In the genomic region with DNA sequence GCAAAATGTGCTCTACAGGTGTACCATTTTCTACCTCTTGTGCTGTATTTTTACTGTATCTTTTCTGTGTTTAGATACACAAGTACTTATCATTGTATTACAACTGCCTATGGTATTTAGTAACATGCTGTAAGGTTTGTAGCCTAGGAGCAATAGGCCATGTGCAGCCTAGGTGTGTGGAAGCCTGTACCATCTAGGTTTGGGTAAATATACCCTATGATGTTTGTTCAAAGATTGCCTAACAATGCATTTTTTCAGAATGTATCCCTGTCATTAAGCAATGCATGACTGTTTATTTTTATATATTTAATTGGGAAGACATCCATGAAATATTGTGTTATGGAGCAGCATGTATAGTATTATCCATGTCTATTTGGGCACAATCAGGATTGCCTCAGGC, we compare ENCODE assay signal across 17 cellular contexts. TPM values are rescaled to one million over a fixed set of nuclear protein-coding genes. Genes with fewer than 3 reads are reported as not detected.
A peak's percentile ranks its signal among the peaks of the same experiment; 100 is the strongest.
DNase-seq lines count a peak whose midpoint lies in the region; ATAC-seq and TF ChIP-seq lines count a peak whose summit lies in the region.
"Had no signal": no experiment of that assay in that cellular context is flagged by ENCODE, and none has a peak within 500 bp of the region (broad histone marks: within the 10 kb centered on the region; RNA-seq: fewer than 3 reads in every experiment).

No MANE protein-coding gene starts in this region.

- H3K4me1 ChIP-seq in PC-9 (replicated peaks; ENCODE audit: insufficient read depth) (peaks cover 21% of the 10 kb centered on the region), colonic mucosa (no peaks in the 10 kb centered on the region), liver (ENCODE audit: control insufficient read depth in 4 of 4, insufficient read depth in 4 of 4, low read length in 3 of 4) (peaks cover 0 to 11% (median 8%) of the 10 kb centered on the region in 4 donors), BE2C (peaks cover 3% of the 10 kb centered on the region; the same call in 1 of the 2 replicates)

- TF ChIP-seq CTCF in LNCaP clone FGC (IDR thresholded peaks at IDR 0.05; ENCODE audit: control insufficient read depth, extremely low read depth, insufficient read depth) (no peak), PC-9 (conservative IDR thresholded peaks at IDR 0.05) (no peak), colonic mucosa (IDR thresholded peaks at IDR 0.05) (no peak), liver (IDR thresholded peaks at IDR 0.05; ENCODE audit: low read depth, low read length, missing input control) (no peak), BE2C (IDR thresholded peaks at IDR 0.05; ENCODE audit: low read depth, low read length) (no peak)

- H3K9ac ChIP-seq in colonic mucosa (ENCODE audit: low read depth in 2 of 2, low read length in 2 of 2) (no peak overlapping the region), liver (ENCODE audit: low read depth in 1 of 2, low read length in 2 of 2) (no peak overlapping the region)

- BruUV-seq in PC-9 (replicated peaks; lab: Mats Ljungman, UMichigan), result no TSS peak

- H3K79me2 ChIP-seq in PC-9 (ENCODE audit: low read depth), result no peaks in the 10 kb centered on the region

- no peaks in the 10 kb centered on the region for H4K20me1 ChIP-seq in PC-9 (ENCODE audit: insufficient read depth)

- H3K27ac ChIP-seq in PC-9 (no peak overlapping the region), colonic mucosa (no peak overlapping the region), liver (ENCODE audit: low read depth in 1 of 2, low read length in 2 of 2) (no peak overlapping the region)

- 0 out of 2 replicates have a peak overlapping the region, but pooled peaks have one; percentile 27 for H3K4me2 ChIP-seq in PC-9

- DNase-seq in LNCaP clone FGC (ENCODE audit: low read depth) (peak; percentile 59), PC-9 (peak in 1 of 2 experiments; percentile 77), colonic mucosa (peak; percentile 4), NCI-H1105 treated with DMSO at 0.1 percent for 48 hours (lab: John Stamatoyannopoulos, UW) (no peak), BE2C (no peak)
- DNase-seq: ACHN; C1 segment of cervical spinal cord; Calu3; CD4-positive, alpha-beta T cell; DMS 273 treated with DMSO at 0.1 percent for 48 hours; DMS79; EL had no signal

- H3K4me3 ChIP-seq in LNCaP clone FGC (ENCODE audit: low read depth, low read length), result no peak overlapping the region
- no peak overlapping the region for H3K4me3 ChIP-seq in PC-9
- no peak overlapping the region for H3K4me3 ChIP-seq in colonic mucosa
- no peak overlapping the region for H3K4me3 ChIP-seq in liver (ENCODE audit: low read depth in 1 of 3, low read length in 3 of 3)
- H3K4me3 ChIP-seq in BE2C (ENCODE audit: low read depth, low read length), result no peak overlapping the region
- H3K4me3 ChIP-seq: HAP-1 had no signal

- H3K9me3 ChIP-seq in PC-9 (ENCODE audit: insufficient read depth, low read depth), result no peaks in the 10 kb centered on the region
- no peaks in the 10 kb centered on the region for H3K9me3 ChIP-seq in colonic mucosa
- H3K9me3 ChIP-seq in liver (ENCODE audit: control insufficient read depth in 4 of 4, low read length in 3 of 4), result no peaks in the 10 kb centered on the region
- no peaks in the 10 kb centered on the region for H3K9me3 ChIP-seq in BE2C
- H3K9me3 ChIP-seq: HAP-1 had no signal

- ATAC-seq in GM21825 (IDR thresholded peaks at IDR 0.05; ENCODE audit: unreplicated experiment), result no peak

- no peaks in the 10 kb centered on the region for H3K9me2 ChIP-seq in PC-9 (ENCODE audit: insufficient read depth)

- peak; percentile 13 to 17 for TF ChIP-seq RAD21 in liver (IDR thresholded peaks at IDR 0.05)

- no peaks in the 10 kb centered on the region for H3K36me3 ChIP-seq in PC-9 (ENCODE audit: low read depth)
- no peaks in the 10 kb centered on the region for H3K36me3 ChIP-seq in colonic mucosa
- no peaks in the 10 kb centered on the region for H3K36me3 ChIP-seq in liver (ENCODE audit: control insufficient read depth in 4 of 4, insufficient read depth in 3 of 4, low read depth in 1 of 4, low read length in 3 of 4)
- H3K36me3 ChIP-seq in BE2C, result no peaks in the 10 kb centered on the region
- H3K36me3 ChIP-seq: HAP-1 had no signal

- CTCF ChIA-PET in PC-9 (lab: Charles Lee), result interaction anchor here (1.4 kb wide), 1 partner anchor 67 kb away, joined by 3 read pairs; no protein-coding TSS in a partner anchor

- intact Hi-C loops in PC-9 (cut with micrococcal nuclease; ENCODE audit: unreplicated experiment), result no loop called here
- intact Hi-C loops in colonic mucosa (cut with DNase I), result no loop called here

- no peak overlapping the region for H2AFZ ChIP-seq in PC-9

- no peaks in the 10 kb centered on the region; the same call in 1 of the 2 replicates for H3F3A ChIP-seq in PC-9 (ENCODE audit: insufficient read depth, low read depth)

- no peaks in the 10 kb centered on the region for H3K27me3 ChIP-seq in PC-9 (ENCODE audit: insufficient read depth, low read depth)
- H3K27me3 ChIP-seq in colonic mucosa, result no peaks in the 10 kb centered on the region
- H3K27me3 ChIP-seq in liver (ENCODE audit: control insufficient read depth in 4 of 4, insufficient read depth in 4 of 4, low read length in 3 of 4), result no peaks in the 10 kb centered on the region
- no peaks in the 10 kb centered on the region for H3K27me3 ChIP-seq in BE2C

- POLR2A ChIA-PET in PC-9 (lab: Charles Lee; ENCODE audit: unreplicated experiment), result no interaction called here

TF ChIP-seq in liver, 16 proteins besides CTCF, POLR2A, EP300 and RAD21:
- TF ChIP-seq HNF4A (conservative IDR thresholded peaks at IDR 0.05), result peak; percentile 60 to 76
- no peak for TF ChIP-seq ZBTB33 (IDR thresholded peaks at IDR 0.05)
- peak; percentile 75 for TF ChIP-seq FOXA2 (IDR thresholded peaks at IDR 0.05)
- peak in 1 of 2 donors; percentile 22 for TF ChIP-seq JUND (IDR thresholded peaks at IDR 0.05)
- TF ChIP-seq TAF1 (conservative IDR thresholded peaks at IDR 0.05), result no peak
- TF ChIP-seq NR2F2 (IDR thresholded peaks at IDR 0.05), result no peak
- TF ChIP-seq SP1 (IDR thresholded peaks at IDR 0.05), result peak; percentile 26
- peak; percentile 51 for TF ChIP-seq FOXA1 (IDR thresholded peaks at IDR 0.05)
- TF ChIP-seq RXRA (IDR thresholded peaks at IDR 0.05), result peak; percentile 17 to 64
- TF ChIP-seq MAX (IDR thresholded peaks at IDR 0.05), result peak; percentile 68
- TF ChIP-seq GABPA (IDR thresholded peaks at IDR 0.05 in 1 of 2, conservative IDR thresholded peaks at IDR 0.05 in 1 of 2), result peak in 1 of 2 donors; percentile 12
- TF ChIP-seq, protein P1, sequence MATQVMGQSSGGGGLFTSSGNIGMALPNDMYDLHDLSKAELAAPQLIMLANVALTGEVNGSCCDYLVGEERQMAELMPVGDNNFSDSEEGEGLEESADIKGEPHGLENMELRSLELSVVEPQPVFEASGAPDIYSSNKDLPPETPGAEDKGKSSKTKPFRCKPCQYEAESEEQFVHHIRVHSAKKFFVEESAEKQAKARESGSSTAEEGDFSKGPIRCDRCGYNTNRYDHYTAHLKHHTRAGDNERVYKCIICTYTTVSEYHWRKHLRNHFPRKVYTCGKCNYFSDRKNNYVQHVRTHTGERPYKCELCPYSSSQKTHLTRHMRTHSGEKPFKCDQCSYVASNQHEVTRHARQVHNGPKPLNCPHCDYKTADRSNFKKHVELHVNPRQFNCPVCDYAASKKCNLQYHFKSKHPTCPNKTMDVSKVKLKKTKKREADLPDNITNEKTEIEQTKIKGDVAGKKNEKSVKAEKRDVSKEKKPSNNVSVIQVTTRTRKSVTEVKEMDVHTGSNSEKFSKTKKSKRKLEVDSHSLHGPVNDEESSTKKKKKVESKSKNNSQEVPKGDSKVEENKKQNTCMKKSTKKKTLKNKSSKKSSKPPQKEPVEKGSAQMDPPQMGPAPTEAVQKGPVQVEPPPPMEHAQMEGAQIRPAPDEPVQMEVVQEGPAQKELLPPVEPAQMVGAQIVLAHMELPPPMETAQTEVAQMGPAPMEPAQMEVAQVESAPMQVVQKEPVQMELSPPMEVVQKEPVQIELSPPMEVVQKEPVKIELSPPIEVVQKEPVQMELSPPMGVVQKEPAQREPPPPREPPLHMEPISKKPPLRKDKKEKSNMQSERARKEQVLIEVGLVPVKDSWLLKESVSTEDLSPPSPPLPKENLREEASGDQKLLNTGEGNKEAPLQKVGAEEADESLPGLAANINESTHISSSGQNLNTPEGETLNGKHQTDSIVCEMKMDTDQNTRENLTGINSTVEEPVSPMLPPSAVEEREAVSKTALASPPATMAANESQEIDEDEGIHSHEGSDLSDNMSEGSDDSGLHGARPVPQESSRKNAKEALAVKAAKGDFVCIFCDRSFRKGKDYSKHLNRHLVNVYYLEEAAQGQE (IDR thresholded peaks at IDR 0.05), result peak; percentile 45

RNA-seq across cellular contexts. Expression of gene ETV3L, which starts 11.0 kb away (rescaled TPM):
- total RNA-seq in PC-9 (2021) (not detected in 2 replicates), colonic mucosa (not detected), liver (not detected)
- not detected for polyA plus RNA-seq in liver
- polyA plus RNA-seq in BE2C (2012; ENCODE audit: insufficient read depth, insufficient read length, low read depth), result not detected
- total RNA-seq: A172; Calu3; CD4-positive, alpha-beta T cell; HT1080 had no signal

RNA-seq across cellular contexts. Expression of gene ARHGEF11, which starts 43.1 kb away (rescaled TPM):
- total RNA-seq in PC-9 (2021) (25.2 and 31.5 TPM in 2 replicates), colonic mucosa (10 to 100 TPM; 35.2 to 43.3 TPM), liver (10 to 100 TPM; 10.6 to 23.7 TPM)
- polyA plus RNA-seq in liver, result 1 to 10 TPM; 5.8 to 8.9 TPM
- polyA plus RNA-seq in BE2C (2012; ENCODE audit: insufficient read depth, insufficient read length, low read depth), result 44.0 TPM

RNA-seq across cellular contexts. Expression of gene ETV3, which starts 49.6 kb away (rescaled TPM):
- total RNA-seq in PC-9 (2021) (22.1 and 26.2 TPM in 2 replicates), colonic mucosa (10 to 100 TPM; 20.7 to 38.7 TPM), liver (10 to 100 TPM in 1 of 2 donors, 1 to 10 TPM in 1; 7.8 to 10.8 TPM)
- 1 to 10 TPM; 2.0 to 2.7 TPM for polyA plus RNA-seq in liver
- 32.5 TPM for polyA plus RNA-seq in BE2C (2012; ENCODE audit: insufficient read depth, insufficient read length, low read depth)

Comparison
In these comparisons a context has a peak if more than half of its experiments do, and no peak if none do; other contexts are left out.
1. DNase-seq: peak in LNCaP clone FGC (single experiment) and colonic mucosa (single experiment); none in NCI-H1105 treated with DMSO at 0.1 percent for 48 hours (single experiment) and BE2C (single experiment).